20 cellular contexts compared by ENCODE assay signal in genomic region chr2:100783986-100784385, GRCh38. TPM values are rescaled to one million over a fixed set of nuclear protein-coding genes. Genes with fewer than 3 reads are reported as not detected.
DNase-seq lines count a peak whose midpoint lies in the region; ATAC-seq, FAIRE-seq and TF ChIP-seq lines count a peak whose summit lies in the region.
"Had no signal": no experiment of that assay in that cellular context is flagged by ENCODE, and none has a peak within 500 bp of the region (broad histone marks: within the 10 kb centered on the region; RNA-seq: fewer than 3 reads in every experiment).

No MANE protein-coding gene starts in this region.

- H3K4me2 ChIP-seq in A549, result no peak overlapping the region
- H3K4me2 ChIP-seq in PC-3 (ENCODE audit: low read length), result no peak overlapping the region
- H3K4me2 ChIP-seq: BLaER1 had no signal

- intact Hi-C loops in PC-3 (cut with micrococcal nuclease), result loop anchor here (5.0 kb wide), 1 partner anchor 118 kb away; no protein-coding TSS in a partner anchor

- no peak for TF ChIP-seq RAD21 in A549 (conservative IDR thresholded peaks at IDR 0.05 in 1 of 2, IDR thresholded peaks at IDR 0.05 in 1 of 2)

- ATAC-seq in A549 (no peak), PC-3 (no peak)
- ATAC-seq: CD8-positive, alpha-beta T cell had no signal

- H3K27ac Mint-ChIP-seq in activated CD4-positive, alpha-beta T cell treated with anti-CD3 and anti-CD28 coated beads, Interleukin-2, amount 10 ng/mL, durations not matched to agents 7 days and 5 days, result no peak overlapping the region
- H3K27ac Mint-ChIP-seq: CD8-positive, alpha-beta T cell had no signal

- peaks cover 23% of the 10 kb centered on the region for H3F3A ChIP-seq in PC-3 (ENCODE audit: low read length, unreplicated experiment)

- H3K36me3 Mint-ChIP-seq in activated CD4-positive, alpha-beta T cell treated with anti-CD3 and anti-CD28 coated beads, Interleukin-2, amount 10 ng/mL, durations not matched to agents 7 days and 5 days (ENCODE audit: low read depth), result no peaks in the 10 kb centered on the region
- H3K36me3 Mint-ChIP-seq: CD8-positive, alpha-beta T cell had no signal

- POLR2A ChIA-PET in A549 (lab: Yijun Ruan, JAX) (no interaction called here), PC-3 (lab: Charles Lee; ENCODE audit: unreplicated experiment) (no interaction called here)
- POLR2A ChIA-PET in activated CD4-positive, alpha-beta T cell treated with anti-CD3 and anti-CD28 coated beads, Interleukin-2, amount 10 ng/mL, durations not matched to agents 7 days and 5 days (lab: Charles Lee), result no interaction called here

- H3K27me3 ChIP-seq in PC-3 (ENCODE audit: low read length), result no peaks in the 10 kb centered on the region
- H3K27me3 ChIP-seq: BLaER1 had no signal

- peak overlapping the region; percentile 3; the same call in 1 of the 2 replicates for H3K9ac ChIP-seq in PC-3 (ENCODE audit: low read length)
- H3K9ac ChIP-seq: BLaER1 had no signal

- H3K9me2 ChIP-seq in PC-3 (replicated peaks; ENCODE audit: low read length), result no peaks in the 10 kb centered on the region

- WGBS in A549 (ENCODE audit: missing lambda C conversion rate), result 82% methylated on average over 3 of the region's 3 CpGs

- TF ChIP-seq CTCF in A549 (IDR thresholded peaks at IDR 0.05) (no peak), PC-3 (conservative IDR thresholded peaks at IDR 0.05; ENCODE audit: low read depth, low read length) (no peak), epithelial cell of proximal tubule (conservative IDR thresholded peaks at IDR 0.05; ENCODE audit: low read depth, low read length) (no peak)

- H3K9me3 ChIP-seq in A549 (no peaks in the 10 kb centered on the region), PC-3 (ENCODE audit: low read length) (no peaks in the 10 kb centered on the region)
- H3K9me3 ChIP-seq: BLaER1, HAP-1, SJCRH30 had no signal

- DNase-seq in A549 (ENCODE audit: low read depth in 1 of 2, low spot score in 1 of 2) (no peak), PC-3 (peak; percentile 48), epithelial cell of proximal tubule (ENCODE audit: low read depth) (peak; percentile 49), left kidney (ENCODE audit: low read depth, low spot score) (peak; percentile 91), T-helper 1 cell (no peak), Kasumi-1 (lab: John Stamatoyannopoulos, UW) (no peak)
- DNase-seq in stimulated activated CD4-positive, alpha-beta T cell treated with anti-CD3 and anti-CD28 coated beads, Interleukin-12 subunit alpha, Interleukin-12 subunit beta, amount 100 ng/mL, for 4 hours, result no peak
- DNase-seq in activated CD4-positive, alpha-beta T cell treated with anti-CD3 and anti-CD28 coated beads, Interleukin-2, amount 10 ng/mL, durations not matched to agents 7 days and 5 days, result no peak
- DNase-seq: 8988T; CD8-positive, alpha-beta T cell; NCI-H1048; NCI-H1436; NCI-H1930; NCI-H345; NCI-H524 treated with DMSO at 0.1 percent for 48 hours; SJCRH30 had no signal

- H3K27ac ChIP-seq in A549, result peak overlapping the region; percentile 32 to 74; a peak in 1 of 6 replicates
- peak overlapping the region; percentile 91 for H3K27ac ChIP-seq in PC-3 (ENCODE audit: low read length)
- H3K27ac ChIP-seq: BLaER1, HL-60, SJCRH30 had no signal

- no peak overlapping the region for H3K4me3 Mint-ChIP-seq in activated CD4-positive, alpha-beta T cell treated with anti-CD3 and anti-CD28 coated beads, Interleukin-2, amount 10 ng/mL, durations not matched to agents 7 days and 5 days
- H3K4me3 Mint-ChIP-seq: CD8-positive, alpha-beta T cell had no signal

- H3K4me1 ChIP-seq in A549, result peaks cover 47% of the 10 kb centered on the region
- peaks cover 68% of the 10 kb centered on the region for H3K4me1 ChIP-seq in PC-3 (ENCODE audit: insufficient read depth, low read length)
- H3K4me1 ChIP-seq: BLaER1, HAP-1, SJCRH30 had no signal

- H3K4me1 Mint-ChIP-seq in activated CD4-positive, alpha-beta T cell treated with anti-CD3 and anti-CD28 coated beads, Interleukin-2, amount 10 ng/mL, durations not matched to agents 7 days and 5 days, result no peaks in the 10 kb centered on the region

- TF ChIP-seq POLR2A in A549 (IDR thresholded peaks at IDR 0.05; ENCODE audit: low read length), result no peak

- no peaks in the 10 kb centered on the region for H3K9me3 Mint-ChIP-seq in activated CD4-positive, alpha-beta T cell treated with anti-CD3 and anti-CD28 coated beads, Interleukin-2, amount 10 ng/mL, durations not matched to agents 7 days and 5 days
- H3K9me3 Mint-ChIP-seq: CD8-positive, alpha-beta T cell had no signal

- no peak for FAIRE-seq in A549 (lab: Jason Lieb, UNC)
- FAIRE-seq: D721Med had no signal

- 0 out of 2 replicates have a peak, but pooled peaks cover 6% of the 10 kb centered on the region for H3K79me2 ChIP-seq in PC-3 (ENCODE audit: low read length)

- H2AFZ ChIP-seq in PC-3 (ENCODE audit: low read length), result no peak overlapping the region

- TF ChIP-seq EP300 in A549 (IDR thresholded peaks at IDR 0.05), result no peak

- no TSS peak for BruUV-seq in PC-3 (replicated peaks; lab: Mats Ljungman, UMichigan)

- H3K27me3 Mint-ChIP-seq in activated CD4-positive, alpha-beta T cell treated with anti-CD3 and anti-CD28 coated beads, Interleukin-2, amount 10 ng/mL, durations not matched to agents 7 days and 5 days, result no peaks in the 10 kb centered on the region

- H4K20me1 ChIP-seq in PC-3 (ENCODE audit: low read length), result no peaks in the 10 kb centered on the region
- H4K20me1 ChIP-seq: BLaER1 had no signal

- no peaks in the 10 kb centered on the region for H3K36me3 ChIP-seq in PC-3 (ENCODE audit: low read depth, low read length)
- H3K36me3 ChIP-seq: BLaER1, HAP-1, SJCRH30 had no signal

- CTCF ChIA-PET in A549 (lab: Yijun Ruan, JAX), result interaction anchor here (0.7 to 2.5 kb wide), 3 partner anchors 18 to 31 kb away, joined by 3 to 8 read pairs (median 3); no protein-coding TSS in a partner anchor
- CTCF ChIA-PET in PC-3 (lab: Charles Lee), result no interaction called here
- CTCF ChIA-PET in activated CD4-positive, alpha-beta T cell treated with anti-CD3 and anti-CD28 coated beads, Interleukin-2, amount 10 ng/mL, durations not matched to agents 7 days and 5 days (lab: Charles Lee), result no interaction called here

- H3K4me3 ChIP-seq in A549 (no peak overlapping the region), PC-3 (ENCODE audit: low read length) (no peak overlapping the region), epithelial cell of proximal tubule (ENCODE audit: low read depth, low read length) (no peak overlapping the region)
- H3K4me3 ChIP-seq: BLaER1, HAP-1, SJCRH30 had no signal

TF ChIP-seq in A549, 52 proteins besides CTCF, POLR2A, EP300 and RAD21:
- TF ChIP-seq HOXB5 (CRISPR knock-in tag; IDR thresholded peaks at IDR 0.05) (no peak), KDM5A (IDR thresholded peaks at IDR 0.05) (no peak), RNF2 (IDR thresholded peaks at IDR 0.05; ENCODE audit: borderline replicate concordance, low read depth) (no peak)
- TF ChIP-seq, protein P1, sequence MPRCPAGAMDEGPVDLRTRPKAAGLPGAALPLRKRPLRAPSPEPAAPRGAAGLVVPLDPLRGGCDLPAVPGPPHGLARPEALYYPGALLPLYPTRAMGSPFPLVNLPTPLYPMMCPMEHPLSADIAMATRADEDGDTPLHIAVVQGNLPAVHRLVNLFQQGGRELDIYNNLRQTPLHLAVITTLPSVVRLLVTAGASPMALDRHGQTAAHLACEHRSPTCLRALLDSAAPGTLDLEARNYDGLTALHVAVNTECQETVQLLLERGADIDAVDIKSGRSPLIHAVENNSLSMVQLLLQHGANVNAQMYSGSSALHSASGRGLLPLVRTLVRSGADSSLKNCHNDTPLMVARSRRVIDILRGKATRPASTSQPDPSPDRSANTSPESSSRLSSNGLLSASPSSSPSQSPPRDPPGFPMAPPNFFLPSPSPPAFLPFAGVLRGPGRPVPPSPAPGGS (IDR thresholded peaks at IDR 0.05), result no peak
- TF ChIP-seq, protein P2, sequence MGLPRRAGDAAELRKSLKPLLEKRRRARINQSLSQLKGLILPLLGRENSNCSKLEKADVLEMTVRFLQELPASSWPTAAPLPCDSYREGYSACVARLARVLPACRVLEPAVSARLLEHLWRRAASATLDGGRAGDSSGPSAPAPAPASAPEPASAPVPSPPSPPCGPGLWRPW (IDR thresholded peaks at IDR 0.05), result no peak
TF ChIP-seq in A549: peak in this region for 0.

RNA-seq across cellular contexts. Expression of gene NPAS2, which starts 36.0 kb away (rescaled TPM):
- polyA plus RNA-seq in A549 (2011; rRNA removed), result 56.1 and 106 TPM in 2 replicates
- polyA plus RNA-seq in A549 (2012; cell fraction: cytosol; rRNA removed), result 51.6 and 76.5 TPM in 2 replicates
- polyA plus RNA-seq in A549 (2012; cell fraction: nucleus; rRNA removed), result 147 and 167 TPM in 2 replicates
- 27.5 to 31.5 TPM (median 31.4 TPM) in 3 replicates for polyA plus RNA-seq in A549 (2017; fragmentation: RNase III; extraction: RNeasy Plus Mini Kit Qiagen cat#74134 plus additional on column Dnase treatment)
- polyA minus RNA-seq in A549 (2011; rRNA and poly(A)+ RNA removed), result 73.2 and 96.6 TPM in 2 replicates
- total RNA-seq in PC-3 (2014; rRNA removed), result 54.8 and 55.4 TPM in 2 replicates
- 11.0 and 11.5 TPM in 2 replicates for total RNA-seq in epithelial cell of proximal tubule
- 1 to 10 TPM; 5.6 to 6.1 TPM for total RNA-seq in activated CD4-positive, alpha-beta T cell treated with anti-CD3 and anti-CD28 coated beads, Interleukin-2, amount 10 ng/mL, durations not matched to agents 7 days and 5 days

Comparison
In these comparisons a context has a peak if more than half of its experiments do, and no peak if none do; other contexts are left out.
1. DNase-seq: peak in PC-3 (single experiment), epithelial cell of proximal tubule (single experiment) and left kidney (single experiment); none in A549 (0 of 2), stimulated activated CD4-positive, alpha-beta T cell treated with anti-CD3 and anti-CD28 coated beads, Interleukin-12 subunit alpha, Interleukin-12 subunit beta, amount 100 ng/mL, for 4 hours (single experiment), T-helper 1 cell (0 of 5), Kasumi-1 (0 of 2) and activated CD4-positive, alpha-beta T cell treated with anti-CD3 and anti-CD28 coated beads, Interleukin-2, amount 10 ng/mL, durations not matched to agents 7 days and 5 days (single experiment).